ENCODE assay signal across 8 cellular contexts in the genomic region with DNA sequence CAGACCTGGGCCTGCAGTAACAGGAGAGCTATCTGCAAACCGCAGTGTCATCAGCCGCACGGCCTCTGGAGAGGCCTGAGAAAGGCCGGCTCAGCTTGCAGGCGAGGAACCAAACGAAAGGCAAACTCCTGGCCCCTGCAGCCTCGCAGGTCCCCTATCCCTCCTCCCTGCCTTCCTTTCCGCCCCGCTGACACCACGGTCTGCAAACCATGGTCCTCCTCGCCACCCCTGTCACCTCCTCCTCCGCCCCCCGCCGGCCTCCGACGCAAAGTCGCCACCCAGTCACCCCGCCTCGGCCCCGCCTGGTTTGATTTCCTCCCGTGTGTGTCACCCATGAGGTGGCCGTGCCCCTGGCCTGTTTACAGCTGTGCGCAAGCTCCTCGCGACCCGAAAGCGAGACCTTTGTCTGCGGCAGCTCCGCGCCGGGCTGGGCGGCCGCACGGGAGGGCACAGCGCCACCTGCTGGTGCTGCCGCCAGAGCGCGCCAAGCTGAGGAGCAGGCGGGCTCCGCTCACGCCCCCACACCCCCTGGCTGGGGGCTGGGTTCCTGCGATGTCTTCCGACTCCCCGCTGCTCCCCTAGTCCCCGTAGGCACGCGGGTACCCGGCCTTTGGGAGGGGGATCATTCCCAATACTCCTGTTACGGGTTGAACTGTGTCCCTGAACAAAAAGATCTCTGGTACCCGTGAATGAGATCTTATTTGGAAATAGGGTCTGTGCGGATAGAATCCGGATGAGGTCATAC. TPM values are rescaled to one million over a fixed set of nuclear protein-coding genes. Genes with fewer than 3 reads are reported as not detected.
DNase-seq lines count a peak whose midpoint lies in the region; ATAC-seq lines count a peak whose summit lies in the region.

No MANE protein-coding gene starts in this region.

- peak overlapping the region; percentile 89 for H3K56ac ChIP-seq in mesendoderm (ENCODE audit: low read length)

- H3K4me3 Mint-ChIP-seq in activated CD4-positive, alpha-beta memory T cell treated with anti-CD3 and anti-CD28 coated beads for 36 hours, result peak overlapping the region; percentile 67

- intact Hi-C loops in activated CD4-positive, alpha-beta memory T cell treated with anti-CD3 and anti-CD28 coated beads for 36 hours (cut with micrococcal nuclease), result loop anchor here (1.0 to 10.0 kb wide), 6 partner anchors 11 to 920 kb away; a partner anchor contains a TSS

- no peaks in the 10 kb centered on the region for H3K27me3 ChIP-seq in mesendoderm (ENCODE audit: insufficient read depth, low read length, poor library complexity)

- H3K4me3 ChIP-seq in mesendoderm (ENCODE audit: low read length), result no peak overlapping the region

- peaks cover 70% of the 10 kb centered on the region for H3K4me1 Mint-ChIP-seq in activated CD4-positive, alpha-beta memory T cell treated with anti-CD3 and anti-CD28 coated beads for 36 hours (ENCODE audit: low read depth)

- no peak overlapping the region for H3K18ac ChIP-seq in mesendoderm (ENCODE audit: low read length)

- H3K4ac ChIP-seq in mesendoderm (ENCODE audit: low read depth, low read length), result no peak overlapping the region

- no peaks in the 10 kb centered on the region for H3K36me3 Mint-ChIP-seq in activated CD4-positive, alpha-beta memory T cell treated with anti-CD3 and anti-CD28 coated beads for 36 hours

- peaks cover 3% of the 10 kb centered on the region for H3K4me1 ChIP-seq in mesendoderm (ENCODE audit: control insufficient read depth, low read depth, low read length)

- H3K27ac ChIP-seq in mesendoderm (ENCODE audit: low read depth, low read length), result no peak overlapping the region

- no CpG with 5 or more reads among the region's 52 CpGs for WGBS in mesendoderm (ENCODE audit: extremely low coverage, insufficient coverage, low lambda C conversion rate)

- H2BK5ac ChIP-seq in mesendoderm (ENCODE audit: low read length), result no peak overlapping the region

- no peaks in the 10 kb centered on the region for H3K27me3 Mint-ChIP-seq in activated CD4-positive, alpha-beta memory T cell treated with anti-CD3 and anti-CD28 coated beads for 36 hours

- peak overlapping the region; percentile 78 for H3K9ac ChIP-seq in mesendoderm (ENCODE audit: low read length)

- no peaks in the 10 kb centered on the region for H3K79me2 ChIP-seq in mesendoderm (ENCODE audit: control insufficient read depth, insufficient read depth, low read length)

- no peaks in the 10 kb centered on the region for H3K36me3 ChIP-seq in mesendoderm (ENCODE audit: control insufficient read depth, insufficient read depth, low read length)

- DNase-seq in NCI-H2029 (lab: John Stamatoyannopoulos, UW) (peak; percentile 81), NCI-H2029 treated with DMSO at 0.1 percent for 48 hours (lab: John Stamatoyannopoulos, UW) (no peak), NCI-H69 (lab: John Stamatoyannopoulos, UW) (peak; percentile 89), ecto neural progenitor cell (ENCODE audit: low spot score) (peak; percentile 90), mesendoderm (peak; percentile 88)
- DNase-seq in activated CD4-positive, alpha-beta memory T cell treated with anti-CD3 and anti-CD28 coated beads for 36 hours, result peak; percentile 98
- DNase-seq in stimulated activated CD8-positive, alpha-beta memory T cell treated with anti-CD3 and anti-CD28 coated beads, Interleukin-15, amount 100 ng/mL, for 4 hours (ENCODE audit: low read depth in 2 of 2), result peak; percentile 76 to 88

- H2BK15ac ChIP-seq in mesendoderm (replicated peaks; ENCODE audit: low read depth), result no peak overlapping the region

- no peak overlapping the region for H4K5ac ChIP-seq in mesendoderm (ENCODE audit: low read length)

- H3K27ac Mint-ChIP-seq in activated CD4-positive, alpha-beta memory T cell treated with anti-CD3 and anti-CD28 coated beads for 36 hours, result peak overlapping the region; percentile 88

- no peak overlapping the region for H2AK5ac ChIP-seq in mesendoderm (ENCODE audit: low read length)

- H3K4me2 ChIP-seq in mesendoderm (ENCODE audit: low read length), result peak overlapping the region; percentile 75

- H3K9me3 Mint-ChIP-seq in activated CD4-positive, alpha-beta memory T cell treated with anti-CD3 and anti-CD28 coated beads for 36 hours, result no peaks in the 10 kb centered on the region

- peak; percentile 48 for ATAC-seq in HG03060 (IDR thresholded peaks at IDR 0.05; ENCODE audit: low read depth, unreplicated experiment)

- H2BK120ac ChIP-seq in mesendoderm (ENCODE audit: low read depth, low read length), result no peak overlapping the region

- peaks cover 5% of the 10 kb centered on the region for H3K79me1 ChIP-seq in mesendoderm (ENCODE audit: low read length)

- CTCF ChIA-PET in activated CD4-positive, alpha-beta memory T cell treated with anti-CD3 and anti-CD28 coated beads for 36 hours (lab: Charles Lee), result interaction anchor here (0.6 to 10.7 kb wide), 31 partner anchors 10 to 1181 kb away, joined by 3 to 552 read pairs (median 4); a partner anchor contains a TSS

- POLR2A ChIA-PET in activated CD4-positive, alpha-beta memory T cell treated with anti-CD3 and anti-CD28 coated beads for 36 hours (lab: Charles Lee), result interaction anchor here (0.9 to 2.9 kb wide), 11 partner anchors 9 to 114 kb away, joined by 3 to 42 read pairs (median 4); a partner anchor contains a TSS

- no peak overlapping the region for H4K8ac ChIP-seq in mesendoderm (ENCODE audit: low read depth, low read length)

- no peak overlapping the region for H3K23ac ChIP-seq in mesendoderm (ENCODE audit: low read length)

RNA-seq across cellular contexts. Expression of a gene that starts 19.4 kb away (rescaled TPM):
- total RNA-seq in activated CD4-positive, alpha-beta memory T cell treated with anti-CD3 and anti-CD28 coated beads for 36 hours, result 1 to 10 TPM; 3.2 to 3.6 TPM
- 3.3 TPM for polyA plus RNA-seq in mesendoderm (2013, experiment 1 of 2)
- 3.7 TPM for polyA plus RNA-seq in mesendoderm (2013, experiment 2 of 2)

RNA-seq across cellular contexts. Expression of a gene that starts 23.3 kb away (rescaled TPM):
- 10 to 100 TPM; 65.4 TPM for total RNA-seq in activated CD4-positive, alpha-beta memory T cell treated with anti-CD3 and anti-CD28 coated beads for 36 hours
- 8.2 TPM for polyA plus RNA-seq in mesendoderm (2013, experiment 1 of 2)
- polyA plus RNA-seq in mesendoderm (2013, experiment 2 of 2), result 9.3 TPM
